Comparison of ENCODE assay signal across 23 cellular contexts in the genomic region with DNA sequence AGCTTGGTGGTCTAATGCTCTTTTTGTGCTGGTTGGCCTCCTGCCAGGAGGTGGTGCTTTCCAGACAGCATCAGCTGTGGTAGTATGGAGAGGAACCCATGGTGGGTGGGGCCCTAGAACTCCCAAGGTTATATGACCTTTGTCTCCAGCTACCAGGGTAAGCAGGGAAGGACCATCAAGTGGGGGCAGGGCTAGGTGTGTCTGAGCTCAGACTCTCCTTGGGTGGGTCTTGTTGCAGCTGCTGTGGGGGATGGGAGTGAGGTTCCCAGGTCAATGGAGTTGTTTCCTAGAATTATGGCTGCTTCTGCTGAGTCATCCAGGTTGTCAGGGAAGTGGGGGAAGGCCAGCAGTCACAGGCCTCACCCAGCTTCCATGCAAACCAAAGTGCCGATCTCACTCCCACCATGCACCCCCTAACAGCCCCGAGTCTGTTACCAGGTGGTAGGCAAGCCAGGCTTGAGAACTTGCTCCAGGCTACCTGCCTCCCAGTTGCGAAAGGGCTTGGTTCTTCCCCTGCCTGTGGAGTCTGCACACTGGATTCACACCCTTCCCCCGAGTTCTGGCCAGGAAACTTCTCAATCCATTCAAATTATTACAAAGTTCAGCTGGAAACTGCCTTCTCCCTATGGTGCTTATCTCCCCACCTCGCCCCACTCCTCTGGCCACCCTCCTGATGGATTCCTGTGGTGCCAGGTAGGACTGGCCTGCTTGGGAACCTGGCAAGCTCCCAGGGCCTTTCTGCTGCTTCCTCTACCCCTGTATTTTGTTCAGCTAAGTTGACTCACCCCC.
"Had no signal": no experiment of that assay in that cellular context is flagged by ENCODE, and none has a peak within 500 bp of the region (broad histone marks: within the 10 kb centered on the region; RNA-seq: fewer than 3 reads in every experiment).

No MANE protein-coding gene starts in this region.

- H3K4me3 ChIP-seq: ascending aorta, left lung, prostate gland, right lobe of liver, spleen had no signal

- H3K27ac ChIP-seq: ascending aorta, left lung, prostate gland, right lobe of liver, spleen had no signal

- H3K4me1 Mint-ChIP-seq: immature natural killer cell; memory B cell; nephron; stimulated activated memory B cell treated with anti-CD40 and anti-IgM and Interleukin-4, amounts not matched to agents 10 μg/mL and 1 μg/mL and 100 μg/mL, for 72 hours; T-helper 17 cell; WTC11 had no signal

- H3K4me3 Mint-ChIP-seq: activated CD8-positive, alpha-beta T cell treated with anti-CD3 and anti-CD28 coated beads, Interleukin-2, amount 10 ng/mL, durations not matched to agents 7 days and 5 days; activated T-helper 1 cell treated with anti-CD3 and anti-CD28 coated beads, Interleukin-12 subunit alpha, Interleukin-12 subunit beta, Interleukin-2, Interleukin-4 antibody, amounts not matched to agents 30 ng/mL and 10 ng/mL and 1 ng/mL, durations not matched to agents 14 hours and 24 hours and 36 hours; immature natural killer cell; memory B cell; nephron; stimulated activated memory B cell treated with anti-CD40 and anti-IgM and Interleukin-4, amounts not matched to agents 10 μg/mL and 1 μg/mL and 100 μg/mL, for 72 hours; T-helper 17 cell; type B pancreatic cell; WTC11 had no signal

- H3K36me3 ChIP-seq: ascending aorta, left lung, prostate gland, right lobe of liver, spleen had no signal

- H3K27me3 Mint-ChIP-seq: memory B cell; stimulated activated memory B cell treated with anti-CD40 and anti-IgM and Interleukin-4, amounts not matched to agents 10 μg/mL and 1 μg/mL and 100 μg/mL, for 72 hours; T-helper 17 cell; type B pancreatic cell had no signal

- H3K27ac Mint-ChIP-seq: activated CD8-positive, alpha-beta T cell treated with anti-CD3 and anti-CD28 coated beads, Interleukin-2, amount 10 ng/mL, durations not matched to agents 7 days and 5 days; activated T-helper 1 cell treated with anti-CD3 and anti-CD28 coated beads, Interleukin-12 subunit alpha, Interleukin-12 subunit beta, Interleukin-2, Interleukin-4 antibody, amounts not matched to agents 30 ng/mL and 10 ng/mL and 1 ng/mL, durations not matched to agents 14 hours and 24 hours and 36 hours; immature natural killer cell; memory B cell; nephron; stimulated activated memory B cell treated with anti-CD40 and anti-IgM and Interleukin-4, amounts not matched to agents 10 μg/mL and 1 μg/mL and 100 μg/mL, for 72 hours; T-helper 17 cell; type B pancreatic cell; WTC11 had no signal

- H3K27me3 ChIP-seq: ascending aorta, left lung, right lobe of liver, spleen had no signal

- H3K4me1 ChIP-seq: ascending aorta, left lung, prostate gland, right lobe of liver, spleen had no signal

- DNase-seq: activated CD4-positive, alpha-beta T cell treated with anti-CD3 and anti-CD28 coated beads for 48 hours; activated CD8-positive, alpha-beta memory T cell treated with anti-CD3 and anti-CD28 coated beads, Interleukin-2, amount 50 U/mL, for 48 hours; activated CD8-positive, alpha-beta T cell treated with anti-CD3 and anti-CD28 coated beads, Interleukin-2, amount 10 ng/mL, durations not matched to agents 7 days and 5 days; activated naive CD4-positive, alpha-beta T cell; cortex of kidney; effector memory CD4-positive, alpha-beta T cell; erythroblast; immature natural killer cell; occipital lobe; right lobe of liver; spleen; stimulated activated CD4-positive, alpha-beta T cell treated with anti-CD3 and anti-CD28 coated beads, Interleukin-1b, Interleukin-23, amount 100 ng/mL, for 48 hours; substantia nigra; T-helper 17 cell had no signal

- ATAC-seq: activated CD8-positive, alpha-beta T cell treated with anti-CD3 and anti-CD28 coated beads, Interleukin-2, amount 10 ng/mL, durations not matched to agents 7 days and 5 days; left lung; stimulated activated memory B cell treated with anti-CD40 and anti-IgM and Interleukin-4, amounts not matched to agents 10 μg/mL and 1 μg/mL and 100 μg/mL, for 72 hours; T-helper 17 cell; WTC11 had no signal

- H3K9me3 ChIP-seq: prostate gland, right lobe of liver had no signal
